Comparison of ENCODE assay signal across 1 cellular context in genomic region chr2:101971836-101972235, GRCh38.
TF ChIP-seq lines count a peak whose summit lies in the region.

No MANE protein-coding gene starts in this region.

TF ChIP-seq in IMR-90, 13 proteins besides CTCF, POLR2A, EP300 and RAD21 (continued from another document):
- TF ChIP-seq SMC3 (IDR thresholded peaks at IDR 0.05; ENCODE audit: low read depth, low read length) (no peak), RCOR1 (IDR thresholded peaks at IDR 0.05; ENCODE audit: insufficient replicate concordance, low read length) (no peak), MAFK (IDR thresholded peaks at IDR 0.05; ENCODE audit: low read depth, low read length) (no peak), ELK1 (IDR thresholded peaks at IDR 0.05; ENCODE audit: borderline replicate concordance, low read depth, low read length) (no peak)
